17 cellular contexts compared by ENCODE assay signal in the genomic region with DNA sequence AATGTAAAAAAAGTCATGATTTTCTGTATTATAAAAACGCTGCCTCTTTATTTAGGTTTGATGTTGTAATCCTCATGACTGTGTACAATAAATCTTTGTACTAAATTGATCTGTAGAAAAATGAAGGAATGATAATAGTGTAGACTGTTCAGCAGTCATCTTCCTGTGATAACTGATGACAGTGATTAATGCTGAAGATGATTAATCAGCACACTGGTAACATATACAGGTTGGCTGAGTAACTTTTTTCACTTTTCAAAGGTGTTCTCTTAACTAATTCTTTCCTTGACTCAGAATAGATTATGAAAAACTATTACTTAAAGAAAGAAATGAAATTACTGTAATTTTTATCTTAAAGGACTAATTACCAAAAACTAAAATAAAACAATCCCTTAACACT.
DNase-seq lines count a peak whose midpoint lies in the region; ATAC-seq and FAIRE-seq lines count a peak whose summit lies in the region.
"Had no signal": no experiment of that assay in that cellular context is flagged by ENCODE, and none has a peak within 500 bp of the region (broad histone marks: within the 10 kb centered on the region; RNA-seq: fewer than 3 reads in every experiment).

No MANE protein-coding gene starts in this region.

- no peak for FAIRE-seq in RCC 7860 (lab: Jason Lieb, UNC)
- FAIRE-seq: D721Med had no signal

- H3K27ac Mint-ChIP-seq in stimulated activated naive CD8-positive, alpha-beta T cell treated with anti-CD3 and anti-CD28 coated beads, Interleukin-15, amount 100 ng/mL, for 72 hours = no peak overlapping the region
- H3K27ac Mint-ChIP-seq in stimulated activated naive CD8-positive, alpha-beta T cell treated with anti-CD3 and anti-CD28 coated beads, Interleukin-15, Interleukin-2, amounts not matched to agents 100 ng/mL and 50 ng/mL, for 24 hours = peak overlapping the region; percentile 75
- H3K27ac Mint-ChIP-seq: HFFc6 had no signal

- H3K36me3 Mint-ChIP-seq in stimulated activated naive CD8-positive, alpha-beta T cell treated with anti-CD3 and anti-CD28 coated beads, Interleukin-15, Interleukin-2, amounts not matched to agents 100 ng/mL and 50 ng/mL, for 24 hours (ENCODE audit: low read depth) = peaks cover 4% of the 10 kb centered on the region

- peak; percentile 98 for ATAC-seq in activated CD4-positive, CD25-positive, alpha-beta regulatory T cell treated with anti-CD3 and anti-CD28 coated beads, Interleukin-2, amount 50 U/mL, for 24 hours
- ATAC-seq in stimulated activated naive CD8-positive, alpha-beta T cell treated with anti-CD3 and anti-CD28 coated beads, Interleukin-15, Interleukin-2, amounts not matched to agents 100 U/mL and 50 U/mL, for 24 hours = peak; percentile 86
- no peak for ATAC-seq in stimulated activated naive CD8-positive, alpha-beta T cell treated with anti-CD3 and anti-CD28 coated beads, Interleukin-15, amount 100 ng/mL, for 72 hours

- DNase-seq in activated CD4-positive, CD25-positive, alpha-beta regulatory T cell (lab: John Stamatoyannopoulos, UW) = no peak
- DNase-seq in stimulated activated naive CD8-positive, alpha-beta T cell treated with anti-CD3 and anti-CD28 coated beads, Interleukin-15, Interleukin-2, amounts not matched to agents 100 U/mL and 50 U/mL, for 24 hours = no peak
- DNase-seq in stimulated activated naive CD8-positive, alpha-beta T cell treated with anti-CD3 and anti-CD28 coated beads, Interleukin-15, amount 100 ng/mL, for 72 hours = no peak
- DNase-seq in amniotic epithelial cell (ENCODE audit: low read depth) (peak; percentile 13), RCC 7860 (ENCODE audit: low spot score) (no peak), RPMI8226 (no peak)
- DNase-seq: 8988T; CD4-positive, alpha-beta memory T cell; DMS79; HFFc6; KBM-7; NCI-H1417 treated with DMSO at 0.1 percent for 48 hours; NCI-H2029 treated with DMSO at 0.1 percent for 48 hours; NCI-H524 had no signal

- H3K4me3 Mint-ChIP-seq in stimulated activated naive CD8-positive, alpha-beta T cell treated with anti-CD3 and anti-CD28 coated beads, Interleukin-15, amount 100 ng/mL, for 72 hours = no peak overlapping the region
- H3K4me3 Mint-ChIP-seq in stimulated activated naive CD8-positive, alpha-beta T cell treated with anti-CD3 and anti-CD28 coated beads, Interleukin-15, Interleukin-2, amounts not matched to agents 100 ng/mL and 50 ng/mL, for 24 hours = no peak overlapping the region
- H3K4me3 Mint-ChIP-seq: CD4-positive, alpha-beta memory T cell; HFFc6 had no signal

- H3K4me1 Mint-ChIP-seq in stimulated activated naive CD8-positive, alpha-beta T cell treated with anti-CD3 and anti-CD28 coated beads, Interleukin-15, amount 100 ng/mL, for 72 hours = peaks cover 26% of the 10 kb centered on the region
- H3K4me1 Mint-ChIP-seq in stimulated activated naive CD8-positive, alpha-beta T cell treated with anti-CD3 and anti-CD28 coated beads, Interleukin-15, Interleukin-2, amounts not matched to agents 100 ng/mL and 50 ng/mL, for 24 hours (ENCODE audit: low read depth) = peaks cover 44% of the 10 kb centered on the region

- no peaks in the 10 kb centered on the region for H3K9me3 Mint-ChIP-seq in stimulated activated naive CD8-positive, alpha-beta T cell treated with anti-CD3 and anti-CD28 coated beads, Interleukin-15, amount 100 ng/mL, for 72 hours
- H3K9me3 Mint-ChIP-seq in stimulated activated naive CD8-positive, alpha-beta T cell treated with anti-CD3 and anti-CD28 coated beads, Interleukin-15, Interleukin-2, amounts not matched to agents 100 ng/mL and 50 ng/mL, for 24 hours = peaks cover 3% of the 10 kb centered on the region
- H3K9me3 Mint-ChIP-seq: CD4-positive, alpha-beta memory T cell; HFFc6 had no signal

- H3K27me3 Mint-ChIP-seq in stimulated activated naive CD8-positive, alpha-beta T cell treated with anti-CD3 and anti-CD28 coated beads, Interleukin-15, amount 100 ng/mL, for 72 hours = no peaks in the 10 kb centered on the region
- H3K27me3 Mint-ChIP-seq in stimulated activated naive CD8-positive, alpha-beta T cell treated with anti-CD3 and anti-CD28 coated beads, Interleukin-15, Interleukin-2, amounts not matched to agents 100 ng/mL and 50 ng/mL, for 24 hours = no peaks in the 10 kb centered on the region
- H3K27me3 Mint-ChIP-seq: CD4-positive, alpha-beta memory T cell had no signal
